In the genomic region with DNA sequence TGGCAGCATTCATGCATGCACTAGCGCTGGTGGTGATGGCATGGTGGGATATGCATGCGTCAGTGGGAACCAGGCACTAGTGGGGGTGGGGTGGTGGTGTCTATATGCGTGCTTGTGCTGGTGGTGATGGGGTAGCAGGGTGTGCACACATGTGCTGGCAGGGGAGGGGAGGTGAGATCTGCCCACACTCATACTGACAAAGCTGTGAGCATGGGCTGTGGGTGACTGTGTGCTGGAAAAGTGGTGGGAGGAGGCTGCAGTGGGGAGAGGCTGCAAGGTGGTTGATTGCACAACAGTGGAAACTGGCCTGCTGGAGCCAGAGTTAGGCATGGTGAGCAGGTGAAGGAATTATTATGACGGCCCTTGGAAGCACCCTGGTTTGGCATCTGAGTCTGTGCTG, we compare ENCODE assay signal across 19 cellular contexts. TPM values are rescaled to one million over a fixed set of nuclear protein-coding genes. Genes with fewer than 3 reads are reported as not detected.
DNase-seq lines count a peak whose midpoint lies in the region; ATAC-seq, FAIRE-seq and TF ChIP-seq lines count a peak whose summit lies in the region.
"Had no signal": no experiment of that assay in that cellular context is flagged by ENCODE, and none has a peak within 500 bp of the region (broad histone marks: within the 10 kb centered on the region; RNA-seq: fewer than 3 reads in every experiment).

No MANE protein-coding gene starts in this region.

- H3K79me1 ChIP-seq in neuronal stem cell (ENCODE audit: low read depth, low read length), result no peaks in the 10 kb centered on the region

- in situ Hi-C loops in ACHN (cut with HindIII; ENCODE audit: low pct_ligation_motif_present, low pct_unique_long_range_greater_than_20kb, low sequenced_read_pairs), result no loop called here

- peaks cover 29 to 45% (median 37%) of the 10 kb centered on the region in 11 experiments for H3K9me3 ChIP-seq in BLaER1 treated with 17β-estradiol and CSF1 and Interleukin-3, amounts not matched to agents 10 nM and 100 nM (replicated peaks in 1 of 11)
- no peaks in the 10 kb centered on the region for H3K9me3 ChIP-seq in neuronal stem cell (replicated peaks in 1 of 2; ENCODE audit: control insufficient read depth in 2 of 2, insufficient read depth in 1 of 2, low read depth in 1 of 2, low read length in 2 of 2)
- H3K9me3 ChIP-seq: gastroesophageal sphincter, left ventricle myocardium inferior, suprapubic skin had no signal

- no peaks in the 10 kb centered on the region for H4K20me1 ChIP-seq in BLaER1 treated with 17β-estradiol and CSF1 and Interleukin-3, amounts not matched to agents 10 nM and 100 nM

- H3K4me2 ChIP-seq in BLaER1 treated with 17β-estradiol and CSF1 and Interleukin-3, amounts not matched to agents 10 nM and 100 nM, result peak overlapping the region in 7 of 11 experiments; percentile 11 to 72 (median 44); a peak in 14 of 22 replicates
- no peak overlapping the region for H3K4me2 ChIP-seq in neuronal stem cell (ENCODE audit: insufficient read depth, low read length, poor library complexity, severe bottlenecking)
- H3K4me2 ChIP-seq: GM23338 had no signal

- no peak overlapping the region for H4K8ac ChIP-seq in neuronal stem cell (ENCODE audit: low read depth, low read length)

- no peak overlapping the region for H4K91ac ChIP-seq in neuronal stem cell (ENCODE audit: low read depth, low read length, poor library complexity)

- H3K9ac ChIP-seq in BLaER1 treated with 17β-estradiol and CSF1 and Interleukin-3, amounts not matched to agents 10 nM and 100 nM, result no peak overlapping the region
- no peak overlapping the region for H3K9ac ChIP-seq in neuronal stem cell (ENCODE audit: low read depth, low read length, poor library complexity)

- H3K18ac ChIP-seq in neuronal stem cell (ENCODE audit: low read length), result no peak overlapping the region

- no peak overlapping the region for H2AK5ac ChIP-seq in neuronal stem cell (ENCODE audit: low read depth, low read length)

- no peak overlapping the region for H2AFZ ChIP-seq in neuronal stem cell (ENCODE audit: low read length)
- H2AFZ ChIP-seq: GM23338 had no signal

- H2BK15ac ChIP-seq in neuronal stem cell (ENCODE audit: low read length), result no peak overlapping the region

- H2BK12ac ChIP-seq in neuronal stem cell (ENCODE audit: low read length), result no peak overlapping the region

- TF ChIP-seq CTCF in bronchial epithelial cell (IDR thresholded peaks at IDR 0.05; ENCODE audit: insufficient read depth, low read length, severe bottlenecking), result no peak

- H3K27me3 ChIP-seq in BLaER1 treated with 17β-estradiol and CSF1 and Interleukin-3, amounts not matched to agents 10 nM and 100 nM, result peaks cover 0 to 7% (median 0%) of the 10 kb centered on the region in 11 experiments; a peak in 2 of 22 replicates
- H3K27me3 ChIP-seq in bronchial epithelial cell (ENCODE audit: control insufficient read depth, insufficient read depth, low read length) (no peaks in the 10 kb centered on the region), neuronal stem cell (ENCODE audit: control insufficient read depth in 3 of 3, insufficient read depth in 3 of 3, low read depth in 1 of 3, low read length in 3 of 3) (peaks cover 0 to 21% (median 0%) of the 10 kb centered on the region in 3 experiments)

- H3K23ac ChIP-seq in neuronal stem cell (ENCODE audit: low read depth, low read length, poor library complexity), result peak overlapping the region; percentile 15

- WGBS in neuronal stem cell (ENCODE audit: extremely low coverage in 2 of 2, insufficient read length in 2 of 2, insufficient replicate concordance in 1 of 2), 2 donors, result no CpG with 5 or more reads among the region's 4 CpGs

- peak; percentile 15 for DNase-seq in HuH-7 (ENCODE audit: low spot score)
- peak; percentile 41 for DNase-seq in bronchial epithelial cell (ENCODE audit: low read depth)
- no peak for DNase-seq in neuronal stem cell (ENCODE audit: low spot score)
- no peak for DNase-seq in ACHN
- DNase-seq: activated gamma-delta T cell, cortex of kidney, GF-D8, left ventricle myocardium inferior, NCI-H2171 had no signal

- H3K27ac ChIP-seq in BLaER1 treated with 17β-estradiol and CSF1 and Interleukin-3, amounts not matched to agents 10 nM and 100 nM, result no peak overlapping the region
- H3K27ac ChIP-seq in neuronal stem cell (replicated peaks; ENCODE audit: low read length), result no peak overlapping the region
- H3K27ac ChIP-seq: gastroesophageal sphincter, left ventricle myocardium inferior, suprapubic skin had no signal

- peak; percentile 66 for FAIRE-seq in bronchial epithelial cell (lab: Jason Lieb, UNC)

- H3K36me3 ChIP-seq in BLaER1 treated with 17β-estradiol and CSF1 and Interleukin-3, amounts not matched to agents 10 nM and 100 nM, result no peaks in the 10 kb centered on the region
- H3K36me3 ChIP-seq in bronchial epithelial cell (ENCODE audit: control insufficient read depth, insufficient read depth, low read length) (no peaks in the 10 kb centered on the region), neuronal stem cell (replicated peaks in 1 of 2; ENCODE audit: control insufficient read depth in 2 of 2, insufficient read depth in 2 of 2, low read length in 2 of 2) (no peaks in the 10 kb centered on the region)
- H3K36me3 ChIP-seq: gastroesophageal sphincter, left ventricle myocardium inferior, suprapubic skin had no signal

- H2BK5ac ChIP-seq in neuronal stem cell (ENCODE audit: low read length), result no peak overlapping the region

- no peak overlapping the region for H3K14ac ChIP-seq in neuronal stem cell (ENCODE audit: low read length)

- peaks cover 6 to 49% (median 33%) of the 10 kb centered on the region in 10 experiments; a peak in 18 of 20 replicates for H3K4me1 ChIP-seq in BLaER1 treated with 17β-estradiol and CSF1 and Interleukin-3, amounts not matched to agents 10 nM and 100 nM
- H3K4me1 ChIP-seq in neuronal stem cell (ENCODE audit: control insufficient read depth in 2 of 2, insufficient read depth in 1 of 2, low read depth in 1 of 2, low read length in 2 of 2), result no peaks in the 10 kb centered on the region
- H3K4me1 ChIP-seq: gastroesophageal sphincter, left ventricle myocardium inferior had no signal

- H3K4me3 ChIP-seq in BLaER1 treated with 17β-estradiol and CSF1 and Interleukin-3, amounts not matched to agents 10 nM and 100 nM, result no peak overlapping the region
- H3K4me3 ChIP-seq in bronchial epithelial cell (ENCODE audit: low read depth, low read length) (no peak overlapping the region), neuronal stem cell (ENCODE audit: low read length in 2 of 2) (peak overlapping the region in 1 of 2 donors; percentile 16)
- H3K4me3 ChIP-seq: gastroesophageal sphincter, GM23338, left ventricle myocardium inferior, suprapubic skin had no signal

- H2BK120ac ChIP-seq in neuronal stem cell (ENCODE audit: low read depth, low read length), result no peak overlapping the region

- H3K4ac ChIP-seq in neuronal stem cell (ENCODE audit: low read length), result no peak overlapping the region

- ATAC-seq in GM19395 (IDR thresholded peaks at IDR 0.05; ENCODE audit: unreplicated experiment) (no peak), GM19351 (IDR thresholded peaks at IDR 0.05; ENCODE audit: unreplicated experiment) (no peak)
- ATAC-seq: gastroesophageal sphincter, GM23338 had no signal

RNA-seq across cellular contexts. Expression of a gene that starts 31.3 kb away (rescaled TPM):
- not detected in 2 replicates for total RNA-seq in bronchial epithelial cell
- 0.31 TPM for polyA plus RNA-seq in neuronal stem cell (2013, experiment 1 of 2)
- polyA plus RNA-seq in neuronal stem cell (2013, experiment 2 of 2), result 0.11 TPM
- total RNA-seq: epithelial cell of proximal tubule, GM23338, left ventricle myocardium inferior, osteocyte, RPMI7951, suprapubic skin had no signal
- polyA plus RNA-seq: BJ, GM23338 had no signal

Comparison
In these comparisons a context has a peak if more than half of its experiments do, and no peak if none do; other contexts are left out.
1. DNase-seq: peak in HuH-7 (single experiment) and bronchial epithelial cell (single experiment); none in neuronal stem cell (single experiment) and ACHN (single experiment).